ENCODE assay signal across 18 cellular contexts in genomic region chr12:112327209-112327930, GRCh38. TPM values are rescaled to one million over a fixed set of nuclear protein-coding genes. Genes with fewer than 3 reads are reported as not detected.
A peak's percentile ranks its signal among the peaks of the same experiment; 100 is the strongest.
DNase-seq lines count a peak whose midpoint lies in the region; ATAC-seq, FAIRE-seq and TF ChIP-seq lines count a peak whose summit lies in the region.
"Had no signal": no experiment of that assay in that cellular context is flagged by ENCODE, and none has a peak within 500 bp of the region (broad histone marks: within the 10 kb centered on the region; RNA-seq: fewer than 3 reads in every experiment).

No MANE protein-coding gene starts in this region.

- H3K36me3 ChIP-seq in HepG2 (replicated peaks in 1 of 2; ENCODE audit: control insufficient read depth in 1 of 2, insufficient read depth in 2 of 2, low read length in 2 of 2) (no peaks in the 10 kb centered on the region), right lobe of liver (no peaks in the 10 kb centered on the region), lower lobe of right lung (no peaks in the 10 kb centered on the region)

- 91% methylated on average over 7 of the region's 7 CpGs for WGBS in HepG2 (ENCODE audit: low lambda C conversion rate)
- 81% methylated on average over 7 of the region's 7 CpGs for WGBS in right lobe of liver (ENCODE audit: insufficient coverage, low coverage, low lambda C conversion rate, missing lambda C conversion rate)

- intact Hi-C loops in HepG2 (cut with micrococcal nuclease; ENCODE audit: unreplicated experiment) = loop anchor here (10.0 kb wide), 1 partner anchor 57 kb away; the partner anchor contains the start of gene HECTD4
- intact Hi-C loops in right lobe of liver (cut with DNase I) = no loop called here
- intact Hi-C loops in lower lobe of right lung (cut with DNase I) = no loop called here

- no peaks in the 10 kb centered on the region for H3K36me3 Mint-ChIP-seq in progenitor cell of endocrine pancreas (ENCODE audit: insufficient read depth)
- no peaks in the 10 kb centered on the region for H3K36me3 Mint-ChIP-seq in T-helper 2 cell treated with Interferon-gamma antibody and Interleukin-4, amounts not matched to agents 5 μg/mL and 100 μg/mL, for 36 hours (ENCODE audit: low read depth)

- H3K4me3 Mint-ChIP-seq in progenitor cell of endocrine pancreas (ENCODE audit: low read depth) = no peak overlapping the region
- no peak overlapping the region for H3K4me3 Mint-ChIP-seq in T-helper 2 cell treated with Interferon-gamma antibody and Interleukin-4, amounts not matched to agents 5 μg/mL and 100 μg/mL, for 36 hours

- CTCF ChIA-PET in HepG2 (lab: Yijun Ruan, JAX; ENCODE audit: low intra/inter-chr PET ratio, low total read pairs) = no interaction called here

- TF ChIP-seq EP300 in HepG2 (IDR thresholded peaks at IDR 0.05; ENCODE audit: low read depth in 2 of 2, low read length in 2 of 2) (no peak), HepG2 (CRISPR knock-in tag; IDR thresholded peaks at IDR 0.05; ENCODE audit: borderline replicate concordance) (no peak)

- H3K27ac Mint-ChIP-seq in progenitor cell of endocrine pancreas = peak overlapping the region; percentile 41
- no peak overlapping the region for H3K27ac Mint-ChIP-seq in T-helper 2 cell treated with Interferon-gamma antibody and Interleukin-4, amounts not matched to agents 5 μg/mL and 100 μg/mL, for 36 hours

- DNase-seq in HepG2 (ENCODE audit: low spot score) (no peak), right lobe of liver (no peak), NCI-H82 (lab: John Stamatoyannopoulos, UW) (peak; percentile 49), dermis blood vessel endothelial cell (peak; percentile 20), progenitor cell of endocrine pancreas (ENCODE audit: low spot score, unreplicated experiment) (no peak), lower lobe of right lung (no peak)
- DNase-seq in T-helper 2 cell treated with Interferon-gamma antibody and Interleukin-4, amounts not matched to agents 5 μg/mL and 100 μg/mL, for 36 hours (ENCODE audit: low spot score) = no peak
- DNase-seq in activated CD4-positive, alpha-beta T cell treated with anti-CD3 and anti-CD28 coated beads, Interleukin-2, amount 50 U/mL, for 1 hour = no peak
- DNase-seq: Caco-2, DMS79, GDM1, H7, Kasumi-1, NCI-H2081 treated with DMSO at 0.1 percent for 48 hours, NCI-H226, SHP77 had no signal

- no peaks in the 10 kb centered on the region for H3K79me2 ChIP-seq in HepG2 (ENCODE audit: insufficient read depth, low read length)

- no peak overlapping the region for H2AFZ ChIP-seq in HepG2 (ENCODE audit: low read length)

- H3K9me3 Mint-ChIP-seq in progenitor cell of endocrine pancreas (ENCODE audit: low read depth) = no peaks in the 10 kb centered on the region
- H3K9me3 Mint-ChIP-seq in T-helper 2 cell treated with Interferon-gamma antibody and Interleukin-4, amounts not matched to agents 5 μg/mL and 100 μg/mL, for 36 hours = no peaks in the 10 kb centered on the region

- no peak overlapping the region for H3K9ac ChIP-seq in HepG2 (ENCODE audit: insufficient read depth, low read depth, low read length)

- H3K4me3 ChIP-seq in HepG2 (replicated peaks in 1 of 3; ENCODE audit: insufficient read depth in 1 of 3, low read depth in 2 of 3, low read length in 3 of 3) = no peak overlapping the region
- H3K4me3 ChIP-seq in right lobe of liver = no peak overlapping the region
- no peak overlapping the region for H3K4me3 ChIP-seq in lower lobe of right lung

- TF ChIP-seq CTCF in HepG2 (CRISPR knock-in tag; IDR thresholded peaks at IDR 0.05) (no peak), right lobe of liver (IDR thresholded peaks at IDR 0.05) (no peak), progenitor cell of endocrine pancreas (IDR thresholded peaks at IDR 0.05; ENCODE audit: unreplicated experiment) (no peak), lower lobe of right lung (IDR thresholded peaks at IDR 0.05) (no peak)

- TF ChIP-seq POLR2A in HepG2 (IDR thresholded peaks at IDR 0.05; ENCODE audit: insufficient read depth in 1 of 2, low read depth in 2 of 2, low read length in 2 of 2) (no peak), right lobe of liver (IDR thresholded peaks at IDR 0.05) (no peak)

- in situ Hi-C loops in HepG2 (cut with HindIII; ENCODE audit: extremely low pct_ligation_motif_present, low pct_unique_long_range_greater_than_20kb) = no loop called here

- ATAC-seq in HepG2 = no peak
- ATAC-seq in right lobe of liver = no peak
- no peak for ATAC-seq in lower lobe of right lung

- H3K4me1 Mint-ChIP-seq in progenitor cell of endocrine pancreas (ENCODE audit: low read depth) = peaks cover 18% of the 10 kb centered on the region
- H3K4me1 Mint-ChIP-seq in T-helper 2 cell treated with Interferon-gamma antibody and Interleukin-4, amounts not matched to agents 5 μg/mL and 100 μg/mL, for 36 hours (ENCODE audit: low read depth) = peaks cover 2% of the 10 kb centered on the region

- peaks cover 30% of the 10 kb centered on the region for H3K4me1 ChIP-seq in HepG2 (ENCODE audit: insufficient read depth, low read length)
- peaks cover 0 to 21% (median 4%) of the 10 kb centered on the region in 4 donors for H3K4me1 ChIP-seq in right lobe of liver
- H3K4me1 ChIP-seq in lower lobe of right lung = peaks cover 9% of the 10 kb centered on the region
- H3K4me1 ChIP-seq: Caco-2 had no signal

- H4K20me1 ChIP-seq in HepG2 (ENCODE audit: insufficient read depth, low read length) = no peaks in the 10 kb centered on the region

- H3K27ac ChIP-seq in HepG2 (ENCODE audit: extremely low read length, insufficient read depth, low read length) (no peak overlapping the region), right lobe of liver (no peak overlapping the region), lower lobe of right lung (no peak overlapping the region)
- H3K27ac ChIP-seq: C4-2B had no signal

- H3K27me3 Mint-ChIP-seq in progenitor cell of endocrine pancreas = no peaks in the 10 kb centered on the region
- no peaks in the 10 kb centered on the region for H3K27me3 Mint-ChIP-seq in T-helper 2 cell treated with Interferon-gamma antibody and Interleukin-4, amounts not matched to agents 5 μg/mL and 100 μg/mL, for 36 hours (ENCODE audit: low read depth)

- TF ChIP-seq RAD21 in HepG2 (CRISPR knock-in tag; IDR thresholded peaks at IDR 0.05) = no peak

- POLR2A ChIA-PET in HepG2 (lab: Yijun Ruan, JAX) = no interaction called here

- BruUV-seq in HepG2 (replicated peaks; lab: Mats Ljungman, UMichigan) = no TSS peak

- H3K27me3 ChIP-seq in HepG2 (ENCODE audit: control insufficient read depth in 1 of 2, insufficient read depth in 2 of 2, low read length in 2 of 2) (no peaks in the 10 kb centered on the region), right lobe of liver (no peaks in the 10 kb centered on the region), lower lobe of right lung (ENCODE audit: low read depth) (no peaks in the 10 kb centered on the region)

- H3K4me2 ChIP-seq in HepG2 (ENCODE audit: low read depth, low read length) = no peak overlapping the region

- H3K9me3 ChIP-seq in HepG2 (ENCODE audit: low read length) = no peaks in the 10 kb centered on the region
- no peaks in the 10 kb centered on the region for H3K9me3 ChIP-seq in right lobe of liver
- no peaks in the 10 kb centered on the region for H3K9me3 ChIP-seq in lower lobe of right lung
- H3K9me3 ChIP-seq: Caco-2 had no signal

- peak; percentile 30 for FAIRE-seq in HepG2 (lab: Jason Lieb, UNC)
- FAIRE-seq: RCC 7860 had no signal

TF ChIP-seq in HepG2, 621 proteins besides CTCF, POLR2A, EP300 and RAD21 (continues in another document):
- TF ChIP-seq ZNF20 (CRISPR knock-in tag; IDR thresholded peaks at IDR 0.05) (no peak), AKAP8 (CRISPR knock-in tag; IDR thresholded peaks at IDR 0.05) (no peak), ZSCAN31 (CRISPR knock-in tag; IDR thresholded peaks at IDR 0.05; ENCODE audit: low read depth) (no peak), BRF2 (CRISPR knock-in tag; IDR thresholded peaks at IDR 0.05) (no peak), HNRNPL (IDR thresholded peaks at IDR 0.05; ENCODE audit: low read depth, low read length) (no peak), KMT2A (CRISPR knock-in tag; IDR thresholded peaks at IDR 0.05) (no peak), HDAC1 (CRISPR knock-in tag; IDR thresholded peaks at IDR 0.05) (no peak), ZNF563 (CRISPR knock-in tag; IDR thresholded peaks at IDR 0.05) (no peak)

RNA-seq across cellular contexts. Expression of gene HECTD4, which starts 54.9 kb away (rescaled TPM):
- 11.4 and 13.7 TPM in 2 replicates for total RNA-seq in HepG2 (2016; rRNA removed; fragmentation: Illumina TruSeq; extraction: Trizol)
- 11.3 and 14.3 TPM in 2 replicates for total RNA-seq in HepG2 (2016; cell fraction: cytosol; rRNA removed; fragmentation: Illumina TruSeq; extraction: Trizol; ENCODE audit: low read depth)
- total RNA-seq in HepG2 (2016; cell fraction: insoluble cytoplasmic fraction; rRNA removed; fragmentation: Illumina TruSeq; extraction: Trizol) = 10.5 and 12.2 TPM in 2 replicates
- total RNA-seq in HepG2 (2016; cell fraction: membrane; rRNA removed; fragmentation: Illumina TruSeq; extraction: Trizol) = 9.8 and 10.9 TPM in 2 replicates
- total RNA-seq in HepG2 (2016; cell fraction: nucleus; rRNA removed; fragmentation: Illumina TruSeq; extraction: Trizol) = 25.6 and 28.3 TPM in 2 replicates
- 8.0 and 9.0 TPM in 2 replicates for polyA plus RNA-seq in HepG2 (2011; rRNA removed)
- polyA plus RNA-seq in HepG2 (2011; cell fraction: cytosol; rRNA removed) = 2.9 and 3.0 TPM in 2 replicates
- polyA plus RNA-seq in HepG2 (2011; cell fraction: nucleus; rRNA removed) = 38.9 and 47.2 TPM in 2 replicates
- polyA plus RNA-seq in HepG2 (2012) = 14.6 and 17.7 TPM in 2 replicates
- 0.88 and 1.8 TPM in 2 replicates for polyA plus RNA-seq in HepG2 (2016; cell fraction: cytosol; fragmentation: Illumina TruSeq; extraction: Trizol; ENCODE audit: low read depth)
- polyA plus RNA-seq in HepG2 (2016; cell fraction: insoluble cytoplasmic fraction; fragmentation: Illumina TruSeq; extraction: Trizol; ENCODE audit: low read depth) = 10.1 and 11.0 TPM in 2 replicates
- polyA plus RNA-seq in HepG2 (2016; cell fraction: membrane; fragmentation: Illumina TruSeq; extraction: Trizol; ENCODE audit: low read depth) = 3.2 and 4.0 TPM in 2 replicates
- 60.5 and 66.6 TPM in 2 replicates for polyA plus RNA-seq in HepG2 (2016; cell fraction: nucleus; fragmentation: Illumina TruSeq; extraction: Trizol; ENCODE audit: insufficient read depth, low read depth)
- polyA minus RNA-seq in HepG2 (2011; rRNA and poly(A)+ RNA removed; ENCODE audit: low replicate concordance) = 23.1 and 24.7 TPM in 2 replicates
- polyA minus RNA-seq in HepG2 (2011; cell fraction: cytosol; rRNA and poly(A)+ RNA removed) = 11.1 and 16.9 TPM in 2 replicates
- 62.1 and 75.8 TPM in 2 replicates for polyA minus RNA-seq in HepG2 (2011; cell fraction: nucleus; rRNA and poly(A)+ RNA removed)
- 10 to 100 TPM; 12.6 to 24.4 (median 19.3) TPM for total RNA-seq in right lobe of liver
- total RNA-seq in dermis blood vessel endothelial cell = 23.1 and 26.7 TPM in 2 replicates
- 86.7 and 88.8 TPM in 2 replicates for total RNA-seq in progenitor cell of endocrine pancreas
- 54.8 TPM for total RNA-seq in lower lobe of right lung

Comparison
In these comparisons a context has a peak if more than half of its experiments do, and no peak if none do; other contexts are left out.
1. DNase-seq: peak in NCI-H82 (single experiment) and dermis blood vessel endothelial cell (single experiment); none in HepG2 (single experiment), right lobe of liver (0 of 3), progenitor cell of endocrine pancreas (single experiment), lower lobe of right lung (single experiment), T-helper 2 cell treated with Interferon-gamma antibody and Interleukin-4, amounts not matched to agents 5 μg/mL and 100 μg/mL, for 36 hours (single experiment) and activated CD4-positive, alpha-beta T cell treated with anti-CD3 and anti-CD28 coated beads, Interleukin-2, amount 50 U/mL, for 1 hour (single experiment).